23 cellular contexts compared by ENCODE assay signal in genomic region chr5:91028518-91028956, GRCh38.
DNase-seq lines count a peak whose midpoint lies in the region; ATAC-seq, FAIRE-seq and TF ChIP-seq lines count a peak whose summit lies in the region.
"Had no signal": no experiment of that assay in that cellular context is flagged by ENCODE, and none has a peak within 500 bp of the region (broad histone marks: within the 10 kb centered on the region; RNA-seq: fewer than 3 reads in every experiment).

No MANE protein-coding gene starts in this region.

- in situ Hi-C loops in HepG2 (cut with HindIII; ENCODE audit: extremely low pct_ligation_motif_present, low pct_unique_long_range_greater_than_20kb): no loop called here
- in situ Hi-C loops in brain microvascular endothelial cell (cut with HindIII; ENCODE audit: low pct_ligation_motif_present, low sequenced_read_pairs): no loop called here

- H2AFZ ChIP-seq in HepG2 (ENCODE audit: low read length): no peak overlapping the region

- no TSS peak for BruUV-seq in HepG2 (replicated peaks; lab: Mats Ljungman, UMichigan)

- no peak overlapping the region for H3K4me3 Mint-ChIP-seq in activated naive CD8-positive, alpha-beta T cell treated with anti-CD3 and anti-CD28 coated beads, Interleukin-2, amount 50 U/mL, for 24 hours
- H3K4me3 Mint-ChIP-seq: activated CD8-positive, alpha-beta T cell treated with anti-CD3 and anti-CD28 coated beads, Interleukin-2, amount 10 ng/mL, durations not matched to agents 7 days and 5 days; activated naive CD8-positive, alpha-beta T cell treated with anti-CD3 and anti-CD28 coated beads for 36 hours; central memory CD8-positive, alpha-beta T cell; T-helper 1 cell treated with Interleukin-12 subunit alpha and Interleukin-12 subunit beta and Interleukin-4 antibody, amounts not matched to agents 30 μg/mL and 1 μg/mL, for 36 hours had no signal

- H3K4me2 ChIP-seq in HepG2 (ENCODE audit: low read depth, low read length): peak overlapping the region; percentile 63

- H3K9me3 Mint-ChIP-seq in activated naive CD8-positive, alpha-beta T cell treated with anti-CD3 and anti-CD28 coated beads, Interleukin-2, amount 50 U/mL, for 24 hours: no peaks in the 10 kb centered on the region
- H3K9me3 Mint-ChIP-seq: activated naive CD8-positive, alpha-beta T cell treated with anti-CD3 and anti-CD28 coated beads for 36 hours; central memory CD8-positive, alpha-beta T cell; T-helper 1 cell treated with Interleukin-12 subunit alpha and Interleukin-12 subunit beta and Interleukin-4 antibody, amounts not matched to agents 30 μg/mL and 1 μg/mL, for 36 hours had no signal

- H3K27me3 Mint-ChIP-seq in activated naive CD8-positive, alpha-beta T cell treated with anti-CD3 and anti-CD28 coated beads, Interleukin-2, amount 50 U/mL, for 24 hours: peaks cover 11% of the 10 kb centered on the region

- no peak overlapping the region for H3K4me3 ChIP-seq in HEK293 (ENCODE audit: low read depth, low read length)
- H3K4me3 ChIP-seq in adrenal gland: no peak overlapping the region
- H3K4me3 ChIP-seq in HepG2 (replicated peaks in 1 of 3; ENCODE audit: insufficient read depth in 1 of 3, low read depth in 2 of 3, low read length in 3 of 3): peak overlapping the region in 1 of 3 experiments; percentile 2; a peak in 1 of 6 replicates
- no peak overlapping the region for H3K4me3 ChIP-seq in pancreas
- no peak overlapping the region for H3K4me3 ChIP-seq in esophagus squamous epithelium
- H3K4me3 ChIP-seq in brain microvascular endothelial cell (ENCODE audit: low read depth, low read length): no peak overlapping the region

- ATAC-seq in HepG2 (peak; percentile 60), pancreas (peak in 3 of 4 donors; percentile 39 to 62 (median 49))
- ATAC-seq in activated naive CD8-positive, alpha-beta T cell treated with anti-CD3 and anti-CD28 coated beads, Interleukin-2, amount 50 U/mL, for 24 hours: no peak
- ATAC-seq: activated CD8-positive, alpha-beta T cell treated with anti-CD3 and anti-CD28 coated beads, Interleukin-2, amount 10 ng/mL, durations not matched to agents 7 days and 5 days; stimulated activated naive CD8-positive, alpha-beta T cell treated with anti-CD3 and anti-CD28 coated beads, Interleukin-15, Interleukin-2, amounts not matched to agents 100 U/mL and 50 U/mL, for 24 hours had no signal

- FAIRE-seq in HepG2 (lab: Jason Lieb, UNC): peak; percentile 66
- no peak for FAIRE-seq in pancreas (lab: Jason Lieb, UNC)
- FAIRE-seq: D721Med had no signal

- TF ChIP-seq POLR2A in adrenal gland (IDR thresholded peaks at IDR 0.05): no peak
- TF ChIP-seq POLR2A in HepG2 (IDR thresholded peaks at IDR 0.05; ENCODE audit: insufficient read depth in 1 of 2, low read depth in 2 of 2, low read length in 2 of 2): no peak
- no peak for TF ChIP-seq POLR2A in esophagus squamous epithelium (IDR thresholded peaks at IDR 0.05)

- intact Hi-C loops in adrenal gland (cut with DNase I) (no loop called here), HepG2 (cut with micrococcal nuclease; ENCODE audit: unreplicated experiment) (loop anchor here (5.0 kb wide), 1 partner anchor 284 kb away; no protein-coding TSS in a partner anchor), pancreas (cut with DNase I) (no loop called here), esophagus squamous epithelium (cut with DNase I) (no loop called here)

- H3K9me3 ChIP-seq in HEK293 (ENCODE audit: control insufficient read depth, insufficient read depth, low read depth, low read length) (no peaks in the 10 kb centered on the region), adrenal gland (replicated peaks in 1 of 3) (peaks cover 0 to 4% (median 4%) of the 10 kb centered on the region in 3 donors), HepG2 (ENCODE audit: low read length) (no peaks in the 10 kb centered on the region), pancreas (no peaks in the 10 kb centered on the region), esophagus squamous epithelium (no peaks in the 10 kb centered on the region)
- H3K9me3 ChIP-seq: neutrophil had no signal

- peak; percentile 73 to 93 (median 84) for DNase-seq in adrenal gland
- DNase-seq in HepG2 (ENCODE audit: low spot score): peak; percentile 73
- no peak for DNase-seq in pancreas
- no peak for DNase-seq in activated naive CD8-positive, alpha-beta T cell treated with anti-CD3 and anti-CD28 coated beads, Interleukin-2, amount 50 U/mL, for 24 hours
- no peak for DNase-seq in esophagus squamous epithelium (lab: John Stamatoyannopoulos, UW)
- no peak for DNase-seq in brain microvascular endothelial cell
- DNase-seq in GM10266 (ENCODE audit: extremely low spot score): no peak
- DNase-seq: activated CD8-positive, alpha-beta T cell treated with anti-CD3 and anti-CD28 coated beads, Interleukin-2, amount 10 ng/mL, durations not matched to agents 7 days and 5 days; activated effector memory CD4-positive, alpha-beta T cell treated with Interleukin-2 at 50 U/mL for 16 hours; activated naive CD8-positive, alpha-beta T cell treated with anti-CD3 and anti-CD28 coated beads for 36 hours; HCEC 1CT; kidney glomerular epithelial cell; mammary epithelial cell; NCI-H1105; NCI-H2029; NCI-H345; NCI-H748 treated with DMSO at 0.1 percent for 48 hours; stimulated activated naive CD8-positive, alpha-beta T cell treated with anti-CD3 and anti-CD28 coated beads, Interleukin-15, Interleukin-2, amounts not matched to agents 100 U/mL and 50 U/mL, for 24 hours had no signal

- H3K36me3 ChIP-seq in HEK293 (ENCODE audit: control insufficient read depth in 2 of 2, insufficient read depth in 1 of 2, low read length in 2 of 2) (no peaks in the 10 kb centered on the region), adrenal gland (replicated peaks in 1 of 2) (no peaks in the 10 kb centered on the region), HepG2 (replicated peaks in 1 of 2; ENCODE audit: control insufficient read depth in 1 of 2, insufficient read depth in 2 of 2, low read length in 2 of 2) (no peaks in the 10 kb centered on the region), pancreas (no peaks in the 10 kb centered on the region), esophagus squamous epithelium (no peaks in the 10 kb centered on the region), brain microvascular endothelial cell (replicated peaks) (no peaks in the 10 kb centered on the region)
- H3K36me3 ChIP-seq: neutrophil had no signal

- TF ChIP-seq EP300 in HepG2 (IDR thresholded peaks at IDR 0.05; ENCODE audit: low read depth in 2 of 2, low read length in 2 of 2) (peak; percentile 50 to 89; a peak in 3 of 4 replicates), HepG2 (CRISPR knock-in tag; IDR thresholded peaks at IDR 0.05; ENCODE audit: borderline replicate concordance) (peak; percentile 62; the same call in 1 of the 2 replicates)

- H3K79me2 ChIP-seq in HepG2 (ENCODE audit: insufficient read depth, low read length): no peaks in the 10 kb centered on the region

- no peaks in the 10 kb centered on the region for H4K20me1 ChIP-seq in HepG2 (ENCODE audit: insufficient read depth, low read length)

- CTCF ChIA-PET in HEK293 (lab: Yijun Ruan, JAX) (no interaction called here), HepG2 (lab: Yijun Ruan, JAX; ENCODE audit: low intra/inter-chr PET ratio, low total read pairs) (no interaction called here)

- no peak for TF ChIP-seq RAD21 in HepG2 (CRISPR knock-in tag; IDR thresholded peaks at IDR 0.05)

- POLR2A ChIA-PET in HEK293 (lab: Yijun Ruan, JAX): no interaction called here
- POLR2A ChIA-PET in HepG2 (lab: Yijun Ruan, JAX): interaction anchor here (0.7 to 1.8 kb wide), 2 partner anchors 352 to 355 kb away, joined by 7 to 8 read pairs; partner anchors contain the start of gene ARRDC3

- no peak overlapping the region for H3K9ac ChIP-seq in HepG2 (ENCODE audit: insufficient read depth, low read depth, low read length)

- TF ChIP-seq CTCF in HEK293 (tag by site-specific recombination; IDR thresholded peaks at IDR 0.05) (no peak), adrenal gland (IDR thresholded peaks at IDR 0.05) (no peak), HepG2 (CRISPR knock-in tag; IDR thresholded peaks at IDR 0.05) (no peak), pancreas (IDR thresholded peaks at IDR 0.05) (no peak), esophagus squamous epithelium (IDR thresholded peaks at IDR 0.05) (no peak), brain microvascular endothelial cell (IDR thresholded peaks at IDR 0.05; ENCODE audit: low read depth, low read length, missing control alignments) (no peak), GM10266 (IDR thresholded peaks at IDR 0.05; ENCODE audit: control insufficient read depth, insufficient read depth, low read depth, missing control alignments) (no peak)

- H3K27me3 ChIP-seq in adrenal gland (no peaks in the 10 kb centered on the region), HepG2 (ENCODE audit: control insufficient read depth in 1 of 2, insufficient read depth in 2 of 2, low read length in 2 of 2) (no peaks in the 10 kb centered on the region), pancreas (no peaks in the 10 kb centered on the region), esophagus squamous epithelium (no peaks in the 10 kb centered on the region), brain microvascular endothelial cell (replicated peaks) (no peaks in the 10 kb centered on the region)
- H3K27me3 ChIP-seq: neutrophil had no signal

- no peak overlapping the region for H3K27ac ChIP-seq in HEK293 (ENCODE audit: extremely low read depth, low read depth, low read length)
- H3K27ac ChIP-seq in adrenal gland: peak overlapping the region; percentile 69 to 91 (median 88)
- H3K27ac ChIP-seq in HepG2 (ENCODE audit: extremely low read length, insufficient read depth, low read length): peak overlapping the region; percentile 31
- H3K27ac ChIP-seq in pancreas: no peak overlapping the region
- peak overlapping the region in 1 of 4 donors; percentile 4 for H3K27ac ChIP-seq in esophagus squamous epithelium
- H3K27ac ChIP-seq in brain microvascular endothelial cell: no peak overlapping the region
- H3K27ac ChIP-seq: neutrophil had no signal

- H3K4me1 Mint-ChIP-seq in activated naive CD8-positive, alpha-beta T cell treated with anti-CD3 and anti-CD28 coated beads, Interleukin-2, amount 50 U/mL, for 24 hours: no peaks in the 10 kb centered on the region
- H3K4me1 Mint-ChIP-seq: central memory CD8-positive, alpha-beta T cell had no signal

- H3K4me1 ChIP-seq in HEK293 (ENCODE audit: control insufficient read depth, insufficient read depth, low read length) (peaks cover 33% of the 10 kb centered on the region), adrenal gland (replicated peaks in 1 of 2) (peaks cover 50 to 65% of the 10 kb centered on the region in 2 donors), HepG2 (ENCODE audit: insufficient read depth, low read length) (peaks cover 50% of the 10 kb centered on the region), pancreas (peaks cover 8 to 17% (median 13%) of the 10 kb centered on the region in 3 donors), esophagus squamous epithelium (peaks cover 0 to 26% (median 0%) of the 10 kb centered on the region in 3 donors)

- H3K36me3 Mint-ChIP-seq in activated naive CD8-positive, alpha-beta T cell treated with anti-CD3 and anti-CD28 coated beads, Interleukin-2, amount 50 U/mL, for 24 hours (ENCODE audit: low read depth): no peaks in the 10 kb centered on the region
- H3K36me3 Mint-ChIP-seq: activated naive CD8-positive, alpha-beta T cell treated with anti-CD3 and anti-CD28 coated beads for 36 hours had no signal

- 37 to 59% (median 51%) methylated on average over 2 of the region's 2 CpGs for WGBS in adrenal gland, 4 donors
- WGBS in HepG2 (ENCODE audit: low lambda C conversion rate): 0% methylated on average over 2 of the region's 2 CpGs
- 73 to 74% methylated on average over 2 of the region's 2 CpGs for WGBS in pancreas, 2 donors
- WGBS in esophagus squamous epithelium, 2 donors: 34 to 45% methylated on average over 2 of the region's 2 CpGs

- H3K27ac Mint-ChIP-seq in activated naive CD8-positive, alpha-beta T cell treated with anti-CD3 and anti-CD28 coated beads, Interleukin-2, amount 50 U/mL, for 24 hours: no peak overlapping the region
- H3K27ac Mint-ChIP-seq: activated CD8-positive, alpha-beta T cell treated with anti-CD3 and anti-CD28 coated beads, Interleukin-2, amount 10 ng/mL, durations not matched to agents 7 days and 5 days; activated naive CD8-positive, alpha-beta T cell treated with anti-CD3 and anti-CD28 coated beads for 36 hours; T-helper 1 cell treated with Interleukin-12 subunit alpha and Interleukin-12 subunit beta and Interleukin-4 antibody, amounts not matched to agents 30 μg/mL and 1 μg/mL, for 36 hours had no signal

Comparison
In these comparisons a context has a peak if more than half of its experiments do, and no peak if none do; other contexts are left out.
1. H3K27ac ChIP-seq: peak in adrenal gland (5 of 5) and HepG2 (single experiment); none in HEK293 (single experiment), pancreas (0 of 4) and brain microvascular endothelial cell (single experiment).
2. DNase-seq: peak in adrenal gland (7 of 7) and HepG2 (single experiment); none in pancreas (0 of 6), activated naive CD8-positive, alpha-beta T cell treated with anti-CD3 and anti-CD28 coated beads, Interleukin-2, amount 50 U/mL, for 24 hours (single experiment), esophagus squamous epithelium (single experiment), brain microvascular endothelial cell (single experiment) and GM10266 (single experiment).
3. Of the 63 proteins assayed by ChIP-seq in both HepG2 and HEK293: peak only in HepG2: ATF2; only in HEK293: ZNF580; in both: ZNF362; in neither: 60.